In genomic region chr22:45334528-45334927, GRCh38 we compare ENCODE assay signal across 22 cellular contexts. TPM values are rescaled to one million over a fixed set of nuclear protein-coding genes. Genes with fewer than 3 reads are reported as not detected.
DNase-seq lines count a peak whose midpoint lies in the region; ATAC-seq and TF ChIP-seq lines count a peak whose summit lies in the region.
"Had no signal": no experiment of that assay in that cellular context is flagged by ENCODE, and none has a peak within 500 bp of the region (broad histone marks: within the 10 kb centered on the region; RNA-seq: fewer than 3 reads in every experiment).

No MANE protein-coding gene starts in this region.

- no TSS peak for BruUV-seq in MCF 10A (replicated peaks; lab: Mats Ljungman, UMichigan)

- TF ChIP-seq CTCF in breast epithelium (IDR thresholded peaks at IDR 0.05) = no peak
- TF ChIP-seq CTCF in MCF 10A (IDR thresholded peaks at IDR 0.05; ENCODE audit: unreplicated experiment) = no peak
- no peak for TF ChIP-seq CTCF in RWPE1 (conservative IDR thresholded peaks at IDR 0.05; ENCODE audit: low read depth)
- TF ChIP-seq CTCF in HFFc6 (IDR thresholded peaks at IDR 0.05) = no peak

- H3K27ac Mint-ChIP-seq in MCF 10A (ENCODE audit: low read depth, unreplicated experiment) = no peak overlapping the region
- H3K27ac Mint-ChIP-seq in HFFc6 = no peak overlapping the region
- H3K27ac Mint-ChIP-seq: activated B cell treated with CpG ODN at 0.5 μM for 24 hours; activated T-helper 17 cell treated with anti-CD3 and anti-CD28 coated beads, Interleukin-2, amount 50 U/mL, for 72 hours; mesothelial cell of epicardium had no signal

- H3K9me3 Mint-ChIP-seq in MCF 10A (ENCODE audit: unreplicated experiment) (no peaks in the 10 kb centered on the region), HFFc6 (no peaks in the 10 kb centered on the region)
- H3K9me3 Mint-ChIP-seq: activated B cell treated with CpG ODN at 0.5 μM for 24 hours; activated T-helper 17 cell treated with anti-CD3 and anti-CD28 coated beads, Interleukin-2, amount 50 U/mL, for 72 hours; mesothelial cell of epicardium had no signal

- H3K4me1 ChIP-seq in breast epithelium = peaks cover 0 to 7% of the 10 kb centered on the region in 2 donors
- H3K4me1 ChIP-seq in skeletal muscle tissue (ENCODE audit: control insufficient read depth in 3 of 3, insufficient read depth in 3 of 3, low read length in 3 of 3) = peaks cover 56 to 77% (median 76%) of the 10 kb centered on the region in 3 donors

- H3K36me3 Mint-ChIP-seq in MCF 10A (ENCODE audit: insufficient read depth, unreplicated experiment) (peaks cover 74% of the 10 kb centered on the region), HFFc6 (ENCODE audit: low read depth) (peaks cover 14% of the 10 kb centered on the region; the same call in 1 of the 2 replicates)

- no peaks in the 10 kb centered on the region for H3K27me3 Mint-ChIP-seq in MCF 10A (ENCODE audit: insufficient read depth, unreplicated experiment)
- H3K27me3 Mint-ChIP-seq in HFFc6 (ENCODE audit: insufficient read depth) = no peaks in the 10 kb centered on the region; the same call in none of the 2 replicates
- H3K27me3 Mint-ChIP-seq: activated B cell treated with CpG ODN at 0.5 μM for 24 hours; activated T-helper 17 cell treated with anti-CD3 and anti-CD28 coated beads, Interleukin-2, amount 50 U/mL, for 72 hours had no signal

- intact Hi-C loops in breast epithelium (cut with DNase I; ENCODE audit: low total_unique reads) (no loop called here), MCF 10A (cut with micrococcal nuclease) (no loop called here)

- TF ChIP-seq POLR2A in breast epithelium (IDR thresholded peaks at IDR 0.05) = no peak

- peak overlapping the region; percentile 23 to 40 for H3K27ac ChIP-seq in breast epithelium
- peak overlapping the region; percentile 92 for H3K27ac ChIP-seq in RWPE1
- peak overlapping the region; percentile 81 for H3K27ac ChIP-seq in skeletal muscle tissue (ENCODE audit: low read depth, low read length)
- H3K27ac ChIP-seq: coronary artery, vagina had no signal

- no peaks in the 10 kb centered on the region for H3K27me3 ChIP-seq in breast epithelium
- no peaks in the 10 kb centered on the region for H3K27me3 ChIP-seq in skeletal muscle tissue (ENCODE audit: control insufficient read depth in 3 of 3, insufficient read depth in 3 of 3, low read length in 3 of 3)
- H3K27me3 ChIP-seq: stomach, vagina had no signal

- DNase-seq in breast epithelium (ENCODE audit: low spot score in 2 of 2) (peak in 1 of 2 donors; percentile 35), MCF 10A (ENCODE audit: unreplicated experiment) (no peak), RWPE1 (ENCODE audit: low spot score) (no peak), mucosa of gallbladder (ENCODE audit: low spot score) (no peak), HFFc6 (no peak)
- no peak for DNase-seq in activated effector memory CD4-positive, alpha-beta T cell treated with Interleukin-2 at 50 U/mL for 16 hours
- DNase-seq: activated B cell treated with CpG ODN at 0.5 μM for 24 hours; activated CD8-positive, alpha-beta memory T cell treated with anti-CD3 and anti-CD28 coated beads for 24 hours; COR-L47; EL; Karpas-422; NCI-H1105; stimulated activated CD4-positive, alpha-beta T cell treated with anti-CD3 and anti-CD28 coated beads, Interleukin-1b, Interleukin-23, amount 100 ng/mL, for 48 hours; stomach; T-helper 1 cell had no signal

- H3K9me3 ChIP-seq in breast epithelium (no peaks in the 10 kb centered on the region), skeletal muscle tissue (ENCODE audit: control insufficient read depth in 3 of 3, low read length in 3 of 3) (no peaks in the 10 kb centered on the region)
- H3K9me3 ChIP-seq: stomach, vagina had no signal

- H3K4me3 Mint-ChIP-seq in MCF 10A (ENCODE audit: unreplicated experiment) (no peak overlapping the region), HFFc6 (no peak overlapping the region)
- H3K4me3 Mint-ChIP-seq: activated B cell treated with CpG ODN at 0.5 μM for 24 hours; activated T-helper 17 cell treated with anti-CD3 and anti-CD28 coated beads, Interleukin-2, amount 50 U/mL, for 72 hours; mesothelial cell of epicardium had no signal

- POLR2A ChIA-PET in MCF 10A (lab: Yijun Ruan, JAX) (interaction anchor here (0.7 kb wide), 1 partner anchor 22 kb away, joined by 3 read pairs; no protein-coding TSS in a partner anchor), RWPE1 (lab: Yijun Ruan, JAX; ENCODE audit: low non-redundant PET) (no interaction called here)

- CTCF ChIA-PET in MCF 10A (lab: Yijun Ruan, JAX) = interaction anchor here (2.2 kb wide), 1 partner anchor 11 kb away, joined by 8 read pairs; no protein-coding TSS in a partner anchor
- CTCF ChIA-PET in RWPE1 (lab: Yijun Ruan, JAX) = no interaction called here

- ATAC-seq in esophagus mucosa = peak; percentile 48
- ATAC-seq: activated T-helper 17 cell treated with anti-CD3 and anti-CD28 coated beads, Interleukin-2, amount 50 U/mL, for 72 hours had no signal

- peak overlapping the region; percentile 41 to 79 (median 48) for H3K9ac ChIP-seq in skeletal muscle tissue (ENCODE audit: low read depth in 1 of 3, low read length in 3 of 3)

- H3K36me3 ChIP-seq in breast epithelium (no peaks in the 10 kb centered on the region), skeletal muscle tissue (ENCODE audit: control insufficient read depth in 3 of 3, insufficient read depth in 3 of 3, low read length in 3 of 3) (peaks cover 4 to 16% (median 10%) of the 10 kb centered on the region in 3 donors)

- H3K4me1 Mint-ChIP-seq in MCF 10A (ENCODE audit: insufficient read depth, unreplicated experiment) (no peaks in the 10 kb centered on the region), HFFc6 (ENCODE audit: low read depth) (no peaks in the 10 kb centered on the region)
- H3K4me1 Mint-ChIP-seq: activated B cell treated with CpG ODN at 0.5 μM for 24 hours; activated T-helper 17 cell treated with anti-CD3 and anti-CD28 coated beads, Interleukin-2, amount 50 U/mL, for 72 hours; mesothelial cell of epicardium had no signal

- peak overlapping the region in 1 of 3 donors; percentile 11 for H3K4me3 ChIP-seq in breast epithelium
- H3K4me3 ChIP-seq in skeletal muscle tissue (ENCODE audit: low read length in 3 of 3) = peak overlapping the region in 2 of 3 donors; percentile 12 to 52
- H3K4me3 ChIP-seq: coronary artery, stomach, vagina had no signal

RNA-seq across cellular contexts. Expression of gene FAM118A, which starts 24.8 kb away (rescaled TPM):
- 100 to 1,000 TPM in 1 of 3 donors, 10 to 100 TPM in 2; 33.8 to 104 (median 55.4) TPM for total RNA-seq in breast epithelium
- total RNA-seq in MCF 10A (2022) = 16.0 and 16.7 TPM in 2 replicates
- 9.1 TPM for total RNA-seq in esophagus mucosa
- total RNA-seq in skeletal muscle tissue = 17.2 TPM
- total RNA-seq in mucosa of gallbladder = 76.3 TPM
- total RNA-seq in HFFc6 (2021; fragmentation: NEBNext Ultra II Directional; extraction: Animal tissue kit (Norgen Biotek cat#: 25700)) = 10 to 100 TPM in 4 of 6 experiments, 1 to 10 TPM in 2; 8.6 to 13.2 (median 10.7) TPM

RNA-seq across cellular contexts. Expression of gene UPK3A, which starts 49.8 kb away (rescaled TPM):
- total RNA-seq in breast epithelium (not detected), MCF 10A (2022) (not detected in 2 replicates), esophagus mucosa (not detected), skeletal muscle tissue (not detected), mucosa of gallbladder (0.40 TPM)
- not detected for total RNA-seq in HFFc6 (2021; fragmentation: NEBNext Ultra II Directional; extraction: Animal tissue kit (Norgen Biotek cat#: 25700))
- total RNA-seq: activated T-helper 17 cell treated with anti-CD3 and anti-CD28 coated beads, Interleukin-2, amount 50 U/mL, for 72 hours; sciatic nerve; vagina had no signal

Comparison
In these comparisons a context has a peak if more than half of its experiments do, and no peak if none do; other contexts are left out.
1. H3K27ac ChIP-seq: peak in every context shown above with its lines; median percentile 92 in RWPE1; 81 in skeletal muscle tissue; 32 in breast epithelium.